2 cellular contexts compared by ENCODE assay signal in genomic region chr11:27392278-27392677, GRCh38.
A peak's percentile ranks its signal among the peaks of the same experiment; 100 is the strongest.
TF ChIP-seq lines count a peak whose summit lies in the region.

No MANE protein-coding gene starts in this region.

TF ChIP-seq in K562, 482 proteins besides CTCF, POLR2A, EP300 and RAD21:
- TF ChIP-seq NFIX (CRISPR knock-in tag; IDR thresholded peaks at IDR 0.05; ENCODE audit: low read depth) (no peak), ZNF347 (CRISPR knock-in tag; IDR thresholded peaks at IDR 0.05; ENCODE audit: low read depth) (no peak), CREBBP (IDR thresholded peaks at IDR 0.05; ENCODE audit: low read depth, low read length) (no peak), ZNF212 (CRISPR knock-in tag; IDR thresholded peaks at IDR 0.05) (no peak), NR3C1 (CRISPR knock-in tag; IDR thresholded peaks at IDR 0.05) (no peak), MAFG (tag; conservative IDR thresholded peaks at IDR 0.05) (no peak), ZFPM2 (CRISPR knock-in tag; IDR thresholded peaks at IDR 0.05) (no peak), ATF1 (CRISPR knock-in tag; IDR thresholded peaks at IDR 0.05) (no peak), ATF1 (tag; IDR thresholded peaks at IDR 0.05) (no peak)

TF ChIP-seq in liver, 16 proteins besides CTCF, POLR2A, EP300 and RAD21:
- TF ChIP-seq ZBTB33 (IDR thresholded peaks at IDR 0.05) (no peak), RXRA (IDR thresholded peaks at IDR 0.05) (peak; percentile 30 to 44), FOXA2 (IDR thresholded peaks at IDR 0.05) (no peak), GABPA (IDR thresholded peaks at IDR 0.05 in 1 of 2, conservative IDR thresholded peaks at IDR 0.05 in 1 of 2) (no peak), YY1 (IDR thresholded peaks at IDR 0.05) (no peak), NR2F2 (IDR thresholded peaks at IDR 0.05) (no peak)
